ENCODE assay signal across 1 cellular context in the genomic region with DNA sequence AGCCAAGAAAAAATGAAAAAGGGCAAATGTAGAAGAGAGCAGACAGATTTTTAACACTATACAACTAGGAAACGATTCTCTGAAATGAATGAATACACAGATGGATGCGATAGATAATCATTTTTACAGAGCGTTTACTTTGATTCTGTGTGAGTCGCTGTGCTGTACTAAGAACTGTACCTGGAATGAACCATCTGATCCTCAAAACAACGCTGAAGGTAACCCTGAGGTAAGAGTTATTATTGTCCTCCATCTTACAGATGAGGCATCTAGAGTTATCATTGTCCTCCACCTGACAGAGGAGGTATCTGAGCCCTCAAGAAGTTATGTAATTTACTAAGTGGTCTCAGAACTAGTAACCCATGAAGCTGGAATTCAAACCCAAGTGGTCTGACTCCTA.
TF ChIP-seq lines count a peak whose summit lies in the region.

No MANE protein-coding gene starts in this region.

TF ChIP-seq in WTC11, 78 proteins besides CTCF, POLR2A, EP300 and RAD21 (continued from another document):
- TF ChIP-seq, protein P1, sequence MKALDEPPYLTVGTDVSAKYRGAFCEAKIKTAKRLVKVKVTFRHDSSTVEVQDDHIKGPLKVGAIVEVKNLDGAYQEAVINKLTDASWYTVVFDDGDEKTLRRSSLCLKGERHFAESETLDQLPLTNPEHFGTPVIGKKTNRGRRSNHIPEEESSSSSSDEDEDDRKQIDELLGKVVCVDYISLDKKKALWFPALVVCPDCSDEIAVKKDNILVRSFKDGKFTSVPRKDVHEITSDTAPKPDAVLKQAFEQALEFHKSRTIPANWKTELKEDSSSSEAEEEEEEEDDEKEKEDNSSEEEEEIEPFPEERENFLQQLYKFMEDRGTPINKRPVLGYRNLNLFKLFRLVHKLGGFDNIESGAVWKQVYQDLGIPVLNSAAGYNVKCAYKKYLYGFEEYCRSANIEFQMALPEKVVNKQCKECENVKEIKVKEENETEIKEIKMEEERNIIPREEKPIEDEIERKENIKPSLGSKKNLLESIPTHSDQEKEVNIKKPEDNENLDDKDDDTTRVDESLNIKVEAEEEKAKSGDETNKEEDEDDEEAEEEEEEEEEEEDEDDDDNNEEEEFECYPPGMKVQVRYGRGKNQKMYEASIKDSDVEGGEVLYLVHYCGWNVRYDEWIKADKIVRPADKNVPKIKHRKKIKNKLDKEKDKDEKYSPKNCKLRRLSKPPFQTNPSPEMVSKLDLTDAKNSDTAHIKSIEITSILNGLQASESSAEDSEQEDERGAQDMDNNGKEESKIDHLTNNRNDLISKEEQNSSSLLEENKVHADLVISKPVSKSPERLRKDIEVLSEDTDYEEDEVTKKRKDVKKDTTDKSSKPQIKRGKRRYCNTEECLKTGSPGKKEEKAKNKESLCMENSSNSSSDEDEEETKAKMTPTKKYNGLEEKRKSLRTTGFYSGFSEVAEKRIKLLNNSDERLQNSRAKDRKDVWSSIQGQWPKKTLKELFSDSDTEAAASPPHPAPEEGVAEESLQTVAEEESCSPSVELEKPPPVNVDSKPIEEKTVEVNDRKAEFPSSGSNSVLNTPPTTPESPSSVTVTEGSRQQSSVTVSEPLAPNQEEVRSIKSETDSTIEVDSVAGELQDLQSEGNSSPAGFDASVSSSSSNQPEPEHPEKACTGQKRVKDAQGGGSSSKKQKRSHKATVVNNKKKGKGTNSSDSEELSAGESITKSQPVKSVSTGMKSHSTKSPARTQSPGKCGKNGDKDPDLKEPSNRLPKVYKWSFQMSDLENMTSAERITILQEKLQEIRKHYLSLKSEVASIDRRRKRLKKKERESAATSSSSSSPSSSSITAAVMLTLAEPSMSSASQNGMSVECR (CRISPR knock-in tag; IDR thresholded peaks at IDR 0.05; ENCODE audit: borderline replicate concordance), result no peak
- TF ChIP-seq, protein P2, sequence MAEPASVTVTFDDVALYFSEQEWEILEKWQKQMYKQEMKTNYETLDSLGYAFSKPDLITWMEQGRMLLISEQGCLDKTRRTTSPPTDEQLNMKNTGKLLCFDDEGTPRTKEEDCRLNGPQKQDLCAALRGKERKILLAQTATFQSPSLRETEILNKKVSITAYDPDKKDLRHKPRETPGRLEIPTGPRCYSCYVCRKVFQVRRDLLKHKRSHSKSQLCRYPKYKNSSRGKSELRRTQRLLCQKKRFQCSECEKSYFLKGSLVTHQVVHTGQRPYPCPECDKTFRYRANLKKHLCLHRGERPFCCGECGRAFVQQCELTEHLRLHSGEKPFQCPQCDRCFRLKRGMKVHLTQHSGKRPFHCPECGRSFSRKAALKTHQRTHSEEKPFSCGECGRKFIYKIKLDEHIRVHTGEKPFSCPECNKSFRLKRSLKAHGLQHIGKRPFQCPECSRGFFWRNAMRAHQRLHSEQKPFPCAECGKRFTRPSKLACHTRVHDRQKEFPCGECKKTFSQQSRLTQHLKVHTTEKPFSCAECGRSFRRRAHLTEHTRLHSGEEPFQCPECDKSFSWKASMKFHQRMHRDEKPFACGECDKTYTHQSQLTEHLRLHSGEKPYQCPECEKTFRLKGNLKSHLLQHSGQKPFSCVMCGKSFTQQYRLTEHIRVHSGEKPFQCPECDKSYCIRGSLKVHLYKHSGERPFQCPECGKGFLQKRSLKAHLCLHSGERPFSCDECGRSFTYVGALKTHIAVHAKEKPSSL (CRISPR knock-in tag; conservative IDR thresholded peaks at IDR 0.05), result no peak
- TF ChIP-seq, protein P3, sequence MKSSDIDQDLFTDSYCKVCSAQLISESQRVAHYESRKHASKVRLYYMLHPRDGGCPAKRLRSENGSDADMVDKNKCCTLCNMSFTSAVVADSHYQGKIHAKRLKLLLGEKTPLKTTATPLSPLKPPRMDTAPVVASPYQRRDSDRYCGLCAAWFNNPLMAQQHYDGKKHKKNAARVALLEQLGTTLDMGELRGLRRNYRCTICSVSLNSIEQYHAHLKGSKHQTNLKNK (CRISPR knock-in tag; IDR thresholded peaks at IDR 0.05), result no peak
- TF ChIP-seq ZNF423 (CRISPR knock-in tag; IDR thresholded peaks at IDR 0.05), result no peak
- TF ChIP-seq SOX15 (CRISPR knock-in tag; IDR thresholded peaks at IDR 0.05), result no peak
- no peak for TF ChIP-seq TP53 (CRISPR knock-in tag; IDR thresholded peaks at IDR 0.05)
